In genomic region chr18:657998-658946, GRCh38 we compare ENCODE assay signal across 8 cellular contexts. TPM values are rescaled to one million over a fixed set of nuclear protein-coding genes. Genes with fewer than 3 reads are reported as not detected.
DNase-seq lines count a peak whose midpoint lies in the region; ATAC-seq and TF ChIP-seq lines count a peak whose summit lies in the region.

No MANE protein-coding gene starts in this region.

- H3K4me1 ChIP-seq in subcutaneous abdominal adipose tissue (ENCODE audit: control insufficient read depth in 5 of 5, insufficient read depth in 5 of 5, low read length in 5 of 5): peaks cover 0 to 21% (median 17%) of the 10 kb centered on the region in 5 donors

- no peak overlapping the region for H3K27ac ChIP-seq in subcutaneous abdominal adipose tissue (ENCODE audit: low read depth, low read length)

- H3K9ac ChIP-seq in subcutaneous abdominal adipose tissue (ENCODE audit: low read length in 5 of 5): peak overlapping the region in 4 of 5 donors; percentile 40 to 64 (median 54)

- peaks cover 41% of the 10 kb centered on the region for H3K36me3 Mint-ChIP-seq in activated T-helper 1 cell treated with anti-CD3 and anti-CD28 coated beads, Interleukin-12 subunit alpha, Interleukin-12 subunit beta, Interleukin-2, Interleukin-4 antibody, amounts not matched to agents 30 ng/mL and 10 ng/mL and 1 ng/mL, durations not matched to agents 14 hours and 24 hours and 36 hours (ENCODE audit: low read depth)
- H3K36me3 Mint-ChIP-seq in natural killer cell treated with Interleukin-12 subunit alpha and Interleukin-12 subunit beta and Interleukin-15 and Interleukin-18, amount 100 ng/mL, for 72 hours: peaks cover 18% of the 10 kb centered on the region

- peak overlapping the region; percentile 96 for H3K4me3 Mint-ChIP-seq in activated T-helper 1 cell treated with anti-CD3 and anti-CD28 coated beads, Interleukin-12 subunit alpha, Interleukin-12 subunit beta, Interleukin-2, Interleukin-4 antibody, amounts not matched to agents 30 ng/mL and 10 ng/mL and 1 ng/mL, durations not matched to agents 14 hours and 24 hours and 36 hours
- H3K4me3 Mint-ChIP-seq in natural killer cell treated with Interleukin-12 subunit alpha and Interleukin-12 subunit beta and Interleukin-15 and Interleukin-18, amount 100 ng/mL, for 72 hours: peak overlapping the region; percentile 82

- peaks cover 0 to 12% (median 6%) of the 10 kb centered on the region in 5 donors for H3K27me3 ChIP-seq in subcutaneous abdominal adipose tissue (ENCODE audit: control insufficient read depth in 5 of 5, insufficient read depth in 4 of 5, low read length in 5 of 5)

- intact Hi-C loops in activated T-helper 1 cell treated with anti-CD3 and anti-CD28 coated beads, Interleukin-12 subunit alpha, Interleukin-12 subunit beta, Interleukin-2, Interleukin-4 antibody, amounts not matched to agents 30 ng/mL and 10 ng/mL and 1 ng/mL, durations not matched to agents 14 hours and 24 hours and 36 hours (cut with micrococcal nuclease): loop anchor here (1.0 to 2.0 kb wide), 7 partner anchors 24 to 500 kb away; partner anchors contain the start of genes CLUL1, THOC1 and USP14

- peak; percentile 61 for ATAC-seq in GM21786 (IDR thresholded peaks at IDR 0.05; ENCODE audit: unreplicated experiment)
- ATAC-seq in natural killer cell treated with Interleukin-12 subunit alpha and Interleukin-12 subunit beta and Interleukin-15 and Interleukin-18, amount 100 ng/mL, for 72 hours: peak; percentile 85 to 86

- H3K9me3 Mint-ChIP-seq in activated T-helper 1 cell treated with anti-CD3 and anti-CD28 coated beads, Interleukin-12 subunit alpha, Interleukin-12 subunit beta, Interleukin-2, Interleukin-4 antibody, amounts not matched to agents 30 ng/mL and 10 ng/mL and 1 ng/mL, durations not matched to agents 14 hours and 24 hours and 36 hours: peaks cover 4% of the 10 kb centered on the region
- H3K9me3 Mint-ChIP-seq in natural killer cell treated with Interleukin-12 subunit alpha and Interleukin-12 subunit beta and Interleukin-15 and Interleukin-18, amount 100 ng/mL, for 72 hours: peaks cover 3% of the 10 kb centered on the region

- peak overlapping the region; percentile 93 for H3K27ac Mint-ChIP-seq in activated T-helper 1 cell treated with anti-CD3 and anti-CD28 coated beads, Interleukin-12 subunit alpha, Interleukin-12 subunit beta, Interleukin-2, Interleukin-4 antibody, amounts not matched to agents 30 ng/mL and 10 ng/mL and 1 ng/mL, durations not matched to agents 14 hours and 24 hours and 36 hours
- peak overlapping the region; percentile 61 to 66 for H3K27ac Mint-ChIP-seq in natural killer cell treated with Interleukin-12 subunit alpha and Interleukin-12 subunit beta and Interleukin-15 and Interleukin-18, amount 100 ng/mL, for 72 hours

- TF ChIP-seq CTCF in fibroblast of villous mesenchyme (IDR thresholded peaks at IDR 0.05; ENCODE audit: insufficient read depth, low read depth, low read length): no peak

- peak overlapping the region; percentile 98 for H3K4me3 ChIP-seq in Jurkat, Clone E6-1 (ENCODE audit: low read length)
- peak overlapping the region; percentile 81 for H3K4me3 ChIP-seq in fibroblast of villous mesenchyme (ENCODE audit: low read depth, low read length)
- peak overlapping the region; percentile 69 to 95 (median 82) for H3K4me3 ChIP-seq in subcutaneous abdominal adipose tissue (ENCODE audit: low read depth in 1 of 5, low read length in 5 of 5)

- H3K4me1 Mint-ChIP-seq in activated T-helper 1 cell treated with anti-CD3 and anti-CD28 coated beads, Interleukin-12 subunit alpha, Interleukin-12 subunit beta, Interleukin-2, Interleukin-4 antibody, amounts not matched to agents 30 ng/mL and 10 ng/mL and 1 ng/mL, durations not matched to agents 14 hours and 24 hours and 36 hours (ENCODE audit: low read depth): peaks cover 39% of the 10 kb centered on the region
- H3K4me1 Mint-ChIP-seq in natural killer cell treated with Interleukin-12 subunit alpha and Interleukin-12 subunit beta and Interleukin-15 and Interleukin-18, amount 100 ng/mL, for 72 hours (ENCODE audit: low read depth in 2 of 2): peaks cover 17 to 20% of the 10 kb centered on the region in 2 donors

- no peaks in the 10 kb centered on the region for H3K36me3 ChIP-seq in subcutaneous abdominal adipose tissue (ENCODE audit: control insufficient read depth in 5 of 5, insufficient read depth in 5 of 5, low read length in 5 of 5)

- DNase-seq in ELF-1 (ENCODE audit: low read depth, low spot score) (peak; percentile 94), OCI-M2 (lab: John Stamatoyannopoulos, UW; ENCODE audit: unreplicated experiment) (peak; percentile 13), fibroblast of villous mesenchyme (ENCODE audit: low read depth) (peak; percentile 89)
- DNase-seq in Jurkat, Clone E6-1 (ENCODE audit: low read depth, low spot score): peak; percentile 83
- DNase-seq in activated T-helper 1 cell treated with anti-CD3 and anti-CD28 coated beads, Interleukin-12 subunit alpha, Interleukin-12 subunit beta, Interleukin-2, Interleukin-4 antibody, amounts not matched to agents 30 ng/mL and 10 ng/mL and 1 ng/mL, durations not matched to agents 14 hours and 24 hours and 36 hours (ENCODE audit: low spot score): peak; percentile 74
- peak; percentile 85 for DNase-seq in natural killer cell treated with Interleukin-12 subunit alpha and Interleukin-12 subunit beta and Interleukin-15 and Interleukin-18, amount 100 ng/mL, for 72 hours (ENCODE audit: low spot score)

- H3K27me3 Mint-ChIP-seq in activated T-helper 1 cell treated with anti-CD3 and anti-CD28 coated beads, Interleukin-12 subunit alpha, Interleukin-12 subunit beta, Interleukin-2, Interleukin-4 antibody, amounts not matched to agents 30 ng/mL and 10 ng/mL and 1 ng/mL, durations not matched to agents 14 hours and 24 hours and 36 hours (ENCODE audit: insufficient read depth): no peaks in the 10 kb centered on the region
- H3K27me3 Mint-ChIP-seq in natural killer cell treated with Interleukin-12 subunit alpha and Interleukin-12 subunit beta and Interleukin-15 and Interleukin-18, amount 100 ng/mL, for 72 hours: peaks cover 0 to 4% of the 10 kb centered on the region in 2 donors

- no peaks in the 10 kb centered on the region for H3K9me3 ChIP-seq in subcutaneous abdominal adipose tissue (ENCODE audit: control insufficient read depth in 5 of 5, low read length in 5 of 5)

RNA-seq across cellular contexts. Expression of gene TYMS, which starts 0.8 kb away (rescaled TPM):
- polyA plus RNA-seq in Jurkat, Clone E6-1 (2012; ENCODE audit: insufficient read depth, insufficient read length): 556 TPM
- total RNA-seq in activated T-helper 1 cell treated with anti-CD3 and anti-CD28 coated beads, Interleukin-12 subunit alpha, Interleukin-12 subunit beta, Interleukin-2, Interleukin-4 antibody, amounts not matched to agents 30 ng/mL and 10 ng/mL and 1 ng/mL, durations not matched to agents 14 hours and 24 hours and 36 hours: 246 and 257 TPM in 2 replicates
- total RNA-seq in fibroblast of villous mesenchyme: 11.9 and 15.1 TPM in 2 replicates
- total RNA-seq in natural killer cell treated with Interleukin-12 subunit alpha and Interleukin-12 subunit beta and Interleukin-15 and Interleukin-18, amount 100 ng/mL, for 72 hours: 100 to 1,000 TPM; 180 to 276 TPM

RNA-seq across cellular contexts. Expression of gene ENOSF1, which starts 54.2 kb away (rescaled TPM):
- 82.7 TPM for polyA plus RNA-seq in Jurkat, Clone E6-1 (2012; ENCODE audit: insufficient read depth, insufficient read length)
- 84.4 and 96.1 TPM in 2 replicates for total RNA-seq in activated T-helper 1 cell treated with anti-CD3 and anti-CD28 coated beads, Interleukin-12 subunit alpha, Interleukin-12 subunit beta, Interleukin-2, Interleukin-4 antibody, amounts not matched to agents 30 ng/mL and 10 ng/mL and 1 ng/mL, durations not matched to agents 14 hours and 24 hours and 36 hours
- total RNA-seq in fibroblast of villous mesenchyme: 27.7 and 31.1 TPM in 2 replicates
- 100 to 1,000 TPM in 1 of 2 donors, 10 to 100 TPM in 1; 48.7 to 187 TPM for total RNA-seq in natural killer cell treated with Interleukin-12 subunit alpha and Interleukin-12 subunit beta and Interleukin-15 and Interleukin-18, amount 100 ng/mL, for 72 hours

Comparison
In these comparisons a context has a peak if more than half of its experiments do, and no peak if none do; other contexts are left out.
1. DNase-seq: peak in every context shown above with its lines; median percentile 94 in ELF-1; 89 in fibroblast of villous mesenchyme; 85 in natural killer cell treated with Interleukin-12 subunit alpha and Interleukin-12 subunit beta and Interleukin-15 and Interleukin-18, amount 100 ng/mL, for 72 hours; 83 in Jurkat, Clone E6-1; 74 in activated T-helper 1 cell treated with anti-CD3 and anti-CD28 coated beads, Interleukin-12 subunit alpha, Interleukin-12 subunit beta, Interleukin-2, Interleukin-4 antibody, amounts not matched to agents 30 ng/mL and 10 ng/mL and 1 ng/mL, durations not matched to agents 14 hours and 24 hours and 36 hours; 13 in OCI-M2.
2. RNA of gene TYMS, which starts 0.8 kb away (total RNA-seq): 180 to 276 TPM in natural killer cell treated with Interleukin-12 subunit alpha and Interleukin-12 subunit beta and Interleukin-15 and Interleukin-18, amount 100 ng/mL, for 72 hours and 246 to 257 TPM in activated T-helper 1 cell treated with anti-CD3 and anti-CD28 coated beads, Interleukin-12 subunit alpha, Interleukin-12 subunit beta, Interleukin-2, Interleukin-4 antibody, amounts not matched to agents 30 ng/mL and 10 ng/mL and 1 ng/mL, durations not matched to agents 14 hours and 24 hours and 36 hours; 11.9 to 15.1 TPM in fibroblast of villous mesenchyme; every median in the first group is over 10 times any median in the second.
3. Peak in every context shown above with its lines, with median percentiles within 50 percentile points of each other: H3K4me3 ChIP-seq.